In genomic region chr9:18921677-18922076, GRCh38 we compare ENCODE assay signal across 16 cellular contexts.
"Had no signal": no experiment of that assay in that cellular context is flagged by ENCODE, and none has a peak within 500 bp of the region (broad histone marks: within the 10 kb centered on the region; RNA-seq: fewer than 3 reads in every experiment).

No MANE protein-coding gene starts in this region.

- H3K4me3 ChIP-seq: colonic mucosa, prostate gland, spleen, testis, upper lobe of right lung had no signal

- H3K36me3 ChIP-seq: colonic mucosa, prostate gland, spleen, upper lobe of right lung had no signal

- H3K9me3 ChIP-seq: colonic mucosa, prostate gland, spleen, testis, upper lobe of right lung had no signal

- H3K27ac ChIP-seq: colonic mucosa, prostate gland, spleen, testis, upper lobe of right lung had no signal

- H3K4me1 Mint-ChIP-seq: immature natural killer cell; stimulated activated naive CD8-positive, alpha-beta T cell treated with anti-CD3 and anti-CD28 coated beads, Interleukin-15, amount 100 ng/mL, for 72 hours had no signal

- H3K4me3 Mint-ChIP-seq: activated naive CD4-positive, alpha-beta T cell treated with anti-CD3 and anti-CD28 coated beads for 36 hours; immature natural killer cell; nephron progenitor cell; stimulated activated naive CD8-positive, alpha-beta T cell treated with anti-CD3 and anti-CD28 coated beads, Interleukin-15, amount 100 ng/mL, for 72 hours had no signal

- H3K36me3 Mint-ChIP-seq: immature natural killer cell had no signal

- H3K27me3 Mint-ChIP-seq: stimulated activated naive CD8-positive, alpha-beta T cell treated with anti-CD3 and anti-CD28 coated beads, Interleukin-15, amount 100 ng/mL, for 72 hours had no signal

- H3K27me3 ChIP-seq: colonic mucosa, spleen, testis, upper lobe of right lung had no signal

- ATAC-seq: esophagus mucosa; stimulated activated naive CD8-positive, alpha-beta T cell treated with anti-CD3 and anti-CD28 coated beads, Interleukin-15, amount 100 ng/mL, for 72 hours; upper lobe of right lung had no signal

- H3K4me1 ChIP-seq: colonic mucosa, spleen, testis, upper lobe of right lung had no signal

- H3K27ac Mint-ChIP-seq: activated naive CD4-positive, alpha-beta T cell treated with anti-CD3 and anti-CD28 coated beads for 36 hours; immature natural killer cell; stimulated activated naive CD8-positive, alpha-beta T cell treated with anti-CD3 and anti-CD28 coated beads, Interleukin-15, amount 100 ng/mL, for 72 hours had no signal

- H3K9me3 Mint-ChIP-seq: activated naive CD4-positive, alpha-beta T cell treated with anti-CD3 and anti-CD28 coated beads for 36 hours; nephron progenitor cell; stimulated activated naive CD8-positive, alpha-beta T cell treated with anti-CD3 and anti-CD28 coated beads, Interleukin-15, amount 100 ng/mL, for 72 hours had no signal

- DNase-seq: activated CD4-positive, alpha-beta T cell treated with anti-CD3 and anti-CD28 coated beads, Interleukin-2, amount 50 U/mL, for 1 hour; activated naive CD4-positive, alpha-beta T cell treated with anti-CD3 and anti-CD28 coated beads for 36 hours; caudate nucleus; colonic mucosa; foreskin melanocyte; head of caudate nucleus; immature natural killer cell; nephron progenitor cell; occipital lobe; right cardiac atrium; spleen; stimulated activated naive CD8-positive, alpha-beta T cell treated with anti-CD3 and anti-CD28 coated beads, Interleukin-15, amount 100 ng/mL, for 72 hours; testis; upper lobe of right lung had no signal
